Comparison of ENCODE assay signal across 8 cellular contexts in genomic region chr3:182618085-182618732, GRCh38.
A peak's percentile ranks its signal among the peaks of the same experiment; 100 is the strongest.
DNase-seq lines count a peak whose midpoint lies in the region; ATAC-seq, FAIRE-seq and TF ChIP-seq lines count a peak whose summit lies in the region.

No MANE protein-coding gene starts in this region.

- intact Hi-C loops in HepG2 (cut with micrococcal nuclease; ENCODE audit: unreplicated experiment), result loop anchor here (5.0 to 10.0 kb wide), 2 partner anchors 123 to 361 kb away; no protein-coding TSS in a partner anchor

- H3K9ac ChIP-seq in HepG2 (ENCODE audit: insufficient read depth, low read depth, low read length), result no peak overlapping the region

- no peaks in the 10 kb centered on the region for H3K9me3 Mint-ChIP-seq in WTC11

- ATAC-seq in WTC11, result peak; percentile 62
- ATAC-seq in HepG2, result peak; percentile 68
- no peak for ATAC-seq in GM18870 (IDR thresholded peaks at IDR 0.05; ENCODE audit: unreplicated experiment)
- no peak for ATAC-seq in GM18517 (IDR thresholded peaks at IDR 0.05; ENCODE audit: unreplicated experiment)

- peaks cover 41% of the 10 kb centered on the region for H3K4me1 Mint-ChIP-seq in WTC11

- no peaks in the 10 kb centered on the region for H3K79me2 ChIP-seq in HepG2 (ENCODE audit: insufficient read depth, low read length)

- BruUV-seq in HepG2 (replicated peaks; lab: Mats Ljungman, UMichigan), result no TSS peak

- H3K36me3 Mint-ChIP-seq in WTC11, result no peaks in the 10 kb centered on the region

- no peak overlapping the region for H2AFZ ChIP-seq in HepG2 (ENCODE audit: low read length)

- H3K4me2 ChIP-seq in HepG2 (ENCODE audit: low read depth, low read length), result no peak overlapping the region

- TF ChIP-seq POLR2A in HepG2 (IDR thresholded peaks at IDR 0.05; ENCODE audit: insufficient read depth in 1 of 2, low read depth in 2 of 2, low read length in 2 of 2), result no peak

- no peak overlapping the region for H3K27ac ChIP-seq in HepG2 (ENCODE audit: extremely low read length, insufficient read depth, low read length)

- H3K4me1 ChIP-seq in HepG2 (ENCODE audit: insufficient read depth, low read length), result no peaks in the 10 kb centered on the region

- H3K4me3 Mint-ChIP-seq in WTC11, result no peak overlapping the region

- DNase-seq in ELR (ENCODE audit: low read depth) (peak; percentile 32), NCI-H1436 treated with DMSO at 0.1 percent for 48 hours (lab: John Stamatoyannopoulos, UW) (peak; percentile 43), WTC11 (ENCODE audit: low spot score) (no peak), HepG2 (ENCODE audit: low spot score) (peak; percentile 12), HTR-8/SVneo (ENCODE audit: insufficient read length, low spot score) (no peak), middle frontal gyrus (ENCODE audit: extremely low spot score, low spot score) (no peak)

- in situ Hi-C loops in HepG2 (cut with HindIII; ENCODE audit: extremely low pct_ligation_motif_present, low pct_unique_long_range_greater_than_20kb), result loop anchor here (5.0 kb wide), 1 partner anchor 911 kb away; no protein-coding TSS in a partner anchor

- no peaks in the 10 kb centered on the region for H3K27me3 ChIP-seq in HepG2 (ENCODE audit: control insufficient read depth in 1 of 2, insufficient read depth in 2 of 2, low read length in 2 of 2)

- H3K27ac Mint-ChIP-seq in WTC11, result no peak overlapping the region

- TF ChIP-seq EP300 in HepG2 (IDR thresholded peaks at IDR 0.05; ENCODE audit: low read depth in 2 of 2, low read length in 2 of 2), result no peak
- TF ChIP-seq EP300 in HepG2 (CRISPR knock-in tag; IDR thresholded peaks at IDR 0.05; ENCODE audit: borderline replicate concordance), result no peak

- WGBS in HepG2 (ENCODE audit: low lambda C conversion rate), result 3% methylated on average over 8 of the region's 8 CpGs

- CTCF ChIA-PET in WTC11 (lab: Charles Lee) (interaction anchor here (1.4 to 2.3 kb wide), 2 partner anchors 65 to 226 kb away, joined by 7 to 10 read pairs; no protein-coding TSS in a partner anchor), HepG2 (lab: Yijun Ruan, JAX; ENCODE audit: low intra/inter-chr PET ratio, low total read pairs) (no interaction called here)

- H3K36me3 ChIP-seq in HepG2 (replicated peaks in 1 of 2; ENCODE audit: control insufficient read depth in 1 of 2, insufficient read depth in 2 of 2, low read length in 2 of 2), result no peaks in the 10 kb centered on the region

- TF ChIP-seq RAD21 in HepG2 (CRISPR knock-in tag; IDR thresholded peaks at IDR 0.05), result peak; percentile 53

- TF ChIP-seq CTCF in WTC11 (IDR thresholded peaks at IDR 0.05) (no peak), HepG2 (CRISPR knock-in tag; IDR thresholded peaks at IDR 0.05) (peak; percentile 70)

- no peaks in the 10 kb centered on the region for H3K27me3 Mint-ChIP-seq in WTC11 (ENCODE audit: low read depth)

- FAIRE-seq in HepG2 (lab: Jason Lieb, UNC) (no peak), HTR-8/SVneo (lab: Jason Lieb, UNC) (no peak)

- H3K4me3 ChIP-seq in HepG2 (replicated peaks in 1 of 3; ENCODE audit: insufficient read depth in 1 of 3, low read depth in 2 of 3, low read length in 3 of 3), result no peak overlapping the region

- no peaks in the 10 kb centered on the region for H4K20me1 ChIP-seq in HepG2 (ENCODE audit: insufficient read depth, low read length)

- no peaks in the 10 kb centered on the region for H3K9me3 ChIP-seq in HepG2 (ENCODE audit: low read length)

- POLR2A ChIA-PET in WTC11 (lab: Charles Lee) (no interaction called here), HepG2 (lab: Yijun Ruan, JAX) (no interaction called here)

TF ChIP-seq in WTC11, 78 proteins besides CTCF, POLR2A, EP300 and RAD21 (continues in another document):
- TF ChIP-seq NFYB (CRISPR knock-in tag; conservative IDR thresholded peaks at IDR 0.05; ENCODE audit: low read depth), result no peak
- TF ChIP-seq ZNF396 (CRISPR knock-in tag; IDR thresholded peaks at IDR 0.05; ENCODE audit: borderline replicate concordance), result no peak
- no peak for TF ChIP-seq ARID4B (CRISPR knock-in tag; IDR thresholded peaks at IDR 0.05; ENCODE audit: borderline replicate concordance)
- no peak for TF ChIP-seq SMAD3 (CRISPR knock-in tag; IDR thresholded peaks at IDR 0.05; ENCODE audit: borderline replicate concordance)

TF ChIP-seq in HepG2, 621 proteins besides CTCF, POLR2A, EP300 and RAD21:
- peak; percentile 24; the same call in 1 of the 2 replicates for TF ChIP-seq HOXA5 (CRISPR knock-in tag; IDR thresholded peaks at IDR 0.05)
- TF ChIP-seq STAG1 (CRISPR knock-in tag; IDR thresholded peaks at IDR 0.05), result peak; percentile 86
- TF ChIP-seq REPIN1 (CRISPR knock-in tag; IDR thresholded peaks at IDR 0.05; ENCODE audit: borderline replicate concordance, low read depth), result no peak
- TF ChIP-seq SMC3 (IDR thresholded peaks at IDR 0.05; ENCODE audit: low read length), result peak; percentile 43; the same call in 1 of the 2 replicates

Comparison
In these comparisons a context has a peak if more than half of its experiments do, and no peak if none do; other contexts are left out.
1. DNase-seq: peak in ELR (single experiment), NCI-H1436 treated with DMSO at 0.1 percent for 48 hours (single experiment) and HepG2 (single experiment); none in WTC11 (single experiment), HTR-8/SVneo (single experiment) and middle frontal gyrus (single experiment).
2. ATAC-seq: peak in WTC11 (single experiment) and HepG2 (single experiment); none in GM18870 (single experiment) and GM18517 (single experiment).